In the genomic region with DNA sequence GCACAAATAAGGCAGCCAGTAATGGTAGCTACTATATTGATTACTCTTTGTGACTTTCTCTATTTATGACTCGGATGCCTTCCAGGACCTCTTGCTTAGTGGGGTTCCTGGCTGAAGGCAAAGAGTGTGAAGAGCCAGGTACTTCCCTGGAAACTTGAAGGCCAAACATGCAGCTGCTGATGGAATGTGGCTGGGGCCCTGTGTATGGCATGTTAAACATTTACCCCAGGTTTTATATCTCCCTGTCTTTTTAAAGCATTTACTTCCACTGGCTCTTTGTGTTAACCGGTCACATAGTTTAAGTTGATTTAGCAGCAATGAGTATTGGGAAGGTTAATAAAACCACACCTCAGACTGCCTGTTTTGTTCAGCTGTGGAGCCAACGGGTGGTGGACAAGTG, we compare ENCODE assay signal across 22 cellular contexts.
"Had no signal": no experiment of that assay in that cellular context is flagged by ENCODE, and none has a peak within 500 bp of the region (broad histone marks: within the 10 kb centered on the region; RNA-seq: fewer than 3 reads in every experiment).

No MANE protein-coding gene starts in this region.

- ATAC-seq: activated CD8-positive, alpha-beta memory T cell treated with anti-CD3 and anti-CD28 coated beads, Interleukin-2, amount 10 ng/mL, durations not matched to agents 7 days and 5 days; natural killer cell treated with Interleukin-12 subunit alpha and Interleukin-12 subunit beta and Interleukin-15 and Interleukin-18, amount 100 ng/mL, for 72 hours; stimulated activated naive CD8-positive, alpha-beta T cell treated with anti-CD3 and anti-CD28 coated beads, Interleukin-15, Interleukin-2, amounts not matched to agents 100 U/mL and 50 U/mL, for 24 hours had no signal

- H3K4me1 Mint-ChIP-seq: activated naive CD8-positive, alpha-beta T cell treated with anti-CD3 and anti-CD28 coated beads for 36 hours had no signal

- H3K36me3 ChIP-seq: cardiac muscle cell, esophagus squamous epithelium, left ventricle myocardium inferior, tibial artery, vagina had no signal

- H3K4me3 ChIP-seq: cardiac muscle cell, esophagus squamous epithelium, left ventricle myocardium inferior, tibial artery, vagina had no signal

- H3K4me3 Mint-ChIP-seq: activated CD8-positive, alpha-beta memory T cell treated with anti-CD3 and anti-CD28 coated beads, Interleukin-2, amount 10 ng/mL, durations not matched to agents 7 days and 5 days; activated naive CD8-positive, alpha-beta T cell treated with anti-CD3 and anti-CD28 coated beads for 36 hours; natural killer cell treated with Interleukin-12 subunit alpha and Interleukin-12 subunit beta and Interleukin-15 and Interleukin-18, amount 100 ng/mL, for 72 hours had no signal

- H3K4me1 ChIP-seq: left ventricle myocardium inferior, tibial artery, vagina had no signal

- H3K9me3 Mint-ChIP-seq: natural killer cell treated with Interleukin-12 subunit alpha and Interleukin-12 subunit beta and Interleukin-15 and Interleukin-18, amount 100 ng/mL, for 72 hours had no signal

- H3K27me3 ChIP-seq: cardiac muscle cell, esophagus squamous epithelium, tibial artery, vagina had no signal

- FAIRE-seq: endothelial cell of umbilical vein, TTC549 had no signal

- DNase-seq: activated CD4-positive, alpha-beta T cell treated with anti-CD3 and anti-CD28 coated beads, Interleukin-2, amount 50 U/mL, for 48 hours; activated CD8-positive, alpha-beta memory T cell treated with anti-CD3 and anti-CD28 coated beads, Interleukin-2, amount 10 ng/mL, durations not matched to agents 7 days and 5 days; activated naive CD4-positive, alpha-beta T cell; activated naive CD8-positive, alpha-beta T cell treated with anti-CD3 and anti-CD28 coated beads for 36 hours; amniotic stem cell; dermis blood vessel endothelial cell; effector memory CD4-positive, alpha-beta T cell; esophagus squamous epithelium; left ventricle myocardium inferior; nucleus accumbens; posterior cingulate gyrus; stimulated activated CD4-positive, alpha-beta T cell treated with anti-CD3 and anti-CD28 coated beads, Interleukin-2, amount 100 ng/mL, for 24 hours; stimulated activated naive CD8-positive, alpha-beta T cell treated with anti-CD3 and anti-CD28 coated beads, Interleukin-15, Interleukin-2, amounts not matched to agents 100 U/mL and 50 U/mL, for 24 hours; substantia nigra; SW 1271; T-helper 2 cell; tibial artery had no signal

- H3K27ac Mint-ChIP-seq: activated CD8-positive, alpha-beta memory T cell treated with anti-CD3 and anti-CD28 coated beads, Interleukin-2, amount 10 ng/mL, durations not matched to agents 7 days and 5 days; activated naive CD8-positive, alpha-beta T cell treated with anti-CD3 and anti-CD28 coated beads for 36 hours; natural killer cell treated with Interleukin-12 subunit alpha and Interleukin-12 subunit beta and Interleukin-15 and Interleukin-18, amount 100 ng/mL, for 72 hours had no signal

- H3K27ac ChIP-seq: cardiac muscle cell, esophagus squamous epithelium, left ventricle myocardium inferior, tibial artery, vagina had no signal

- H3K27me3 Mint-ChIP-seq: activated CD8-positive, alpha-beta memory T cell treated with anti-CD3 and anti-CD28 coated beads, Interleukin-2, amount 10 ng/mL, durations not matched to agents 7 days and 5 days; activated naive CD8-positive, alpha-beta T cell treated with anti-CD3 and anti-CD28 coated beads for 36 hours had no signal

- H3K36me3 Mint-ChIP-seq: activated CD8-positive, alpha-beta memory T cell treated with anti-CD3 and anti-CD28 coated beads, Interleukin-2, amount 10 ng/mL, durations not matched to agents 7 days and 5 days; natural killer cell treated with Interleukin-12 subunit alpha and Interleukin-12 subunit beta and Interleukin-15 and Interleukin-18, amount 100 ng/mL, for 72 hours had no signal

- H3K9me3 ChIP-seq: tibial artery, vagina had no signal
